ENCODE assay signal across 22 cellular contexts in the genomic region with DNA sequence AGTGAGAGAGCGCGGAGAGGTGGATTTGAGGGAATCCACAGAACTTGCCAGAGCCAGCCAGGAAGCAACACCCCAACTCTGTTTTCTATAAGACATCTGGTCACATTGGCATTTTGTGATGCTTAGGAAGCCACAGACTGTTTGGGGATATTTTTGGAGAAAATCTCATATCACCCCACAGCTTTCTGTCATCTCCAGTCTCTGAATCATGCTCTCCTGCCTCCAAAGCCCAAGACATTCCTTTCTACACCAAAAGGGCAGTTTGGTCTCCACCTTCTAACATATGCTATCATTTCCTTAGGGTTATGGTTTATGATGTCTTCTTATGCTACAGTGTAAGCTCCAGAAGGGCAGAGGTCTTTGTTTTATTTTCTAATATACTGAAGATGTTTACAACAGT. TPM values are rescaled to one million over a fixed set of nuclear protein-coding genes. Genes with fewer than 3 reads are reported as not detected.
DNase-seq lines count a peak whose midpoint lies in the region; ATAC-seq and TF ChIP-seq lines count a peak whose summit lies in the region.
"Had no signal": no experiment of that assay in that cellular context is flagged by ENCODE, and none has a peak within 500 bp of the region (broad histone marks: within the 10 kb centered on the region; RNA-seq: fewer than 3 reads in every experiment).

No MANE protein-coding gene starts in this region.

- peaks cover 16% of the 10 kb centered on the region for H3F3A ChIP-seq in PC-3 (ENCODE audit: low read length, unreplicated experiment)

- intact Hi-C loops in PC-3 (cut with micrococcal nuclease), result no loop called here

- H3K4me1 ChIP-seq in PC-3 (ENCODE audit: insufficient read depth, low read length), result peaks cover 68% of the 10 kb centered on the region

- no peaks in the 10 kb centered on the region for H3K9me3 ChIP-seq in PC-3 (ENCODE audit: low read length)

- CTCF ChIA-PET in PC-3 (lab: Charles Lee), result no interaction called here

- H3K79me2 ChIP-seq in PC-3 (ENCODE audit: low read length), result peaks cover 15% of the 10 kb centered on the region

- H3K36me3 ChIP-seq in PC-3 (ENCODE audit: low read depth, low read length), result no peaks in the 10 kb centered on the region
- H3K36me3 ChIP-seq: WERI-Rb-1 had no signal

- no peak overlapping the region for H2AFZ ChIP-seq in PC-3 (ENCODE audit: low read length)

- H3K27me3 ChIP-seq in PC-3 (ENCODE audit: low read length), result no peaks in the 10 kb centered on the region

- no peaks in the 10 kb centered on the region for H3K9me2 ChIP-seq in PC-3 (replicated peaks; ENCODE audit: low read length)

- H3K4me3 ChIP-seq in PC-3 (ENCODE audit: low read length), result no peak overlapping the region
- no peak overlapping the region for H3K4me3 ChIP-seq in foreskin fibroblast (ENCODE audit: low read depth in 1 of 2, low read length in 2 of 2)

- ATAC-seq in PC-3 (no peak), GM19324 (IDR thresholded peaks at IDR 0.05; ENCODE audit: low FRiP score, unreplicated experiment) (no peak), GM18520 (IDR thresholded peaks at IDR 0.05; ENCODE audit: unreplicated experiment) (no peak)
- ATAC-seq: activated CD8-positive, alpha-beta memory T cell treated with anti-CD3 and anti-CD28 coated beads, Interleukin-2, amount 10 ng/mL, durations not matched to agents 7 days and 5 days; naive thymus-derived CD4-positive, alpha-beta T cell had no signal

- peak overlapping the region; percentile 72 for H3K4me2 ChIP-seq in PC-3 (ENCODE audit: low read length)

- peak overlapping the region; percentile 66; the same call in 1 of the 2 replicates for H3K9ac ChIP-seq in PC-3 (ENCODE audit: low read length)

- TF ChIP-seq CTCF in PC-3 (conservative IDR thresholded peaks at IDR 0.05; ENCODE audit: low read depth, low read length), result no peak
- no peak for TF ChIP-seq CTCF in foreskin fibroblast (IDR thresholded peaks at IDR 0.05; ENCODE audit: low read depth, low read length)

- peak overlapping the region; percentile 95 for H3K27ac ChIP-seq in PC-3 (ENCODE audit: low read length)
- H3K27ac ChIP-seq: C4-2B, WERI-Rb-1 had no signal

- POLR2A ChIA-PET in PC-3 (lab: Charles Lee; ENCODE audit: unreplicated experiment), result no interaction called here

- H4K20me1 ChIP-seq in PC-3 (ENCODE audit: low read length), result no peaks in the 10 kb centered on the region

- DNase-seq in AG08395 (ENCODE audit: low spot score), result peak; percentile 52
- DNase-seq in EL, result peak; percentile 60
- DNase-seq in PC-3, result no peak
- peak; percentile 61 to 78 for DNase-seq in foreskin fibroblast
- DNase-seq in HPDE6-E6E7 (ENCODE audit: extremely low spot score), result no peak
- no peak for DNase-seq in ecto neural progenitor cell (ENCODE audit: low spot score)
- DNase-seq: activated CD4-positive, alpha-beta T cell treated with anti-CD3 and anti-CD28 coated beads, Interleukin-2, amount 10 ng/mL, durations not matched to agents 7 days and 5 days; activated CD8-positive, alpha-beta memory T cell treated with anti-CD3 and anti-CD28 coated beads, Interleukin-2, amount 10 ng/mL, durations not matched to agents 7 days and 5 days; activated naive CD4-positive, alpha-beta T cell treated with anti-CD3 and anti-CD28 coated beads for 36 hours; amniotic stem cell; naive thymus-derived CD4-positive, alpha-beta T cell; NCI-H1092; NCI-H2029; NCI-H226; nucleus accumbens; stimulated activated CD4-positive, alpha-beta T cell treated with anti-CD3 and anti-CD28 coated beads, Interleukin-1b, Interleukin-23, amount 100 ng/mL, for 48 hours; substantia nigra; T-helper 9 cell; WERI-Rb-1 had no signal

- BruUV-seq in PC-3 (replicated peaks; lab: Mats Ljungman, UMichigan), result no TSS peak

RNA-seq across cellular contexts. Expression of gene BCL10, which starts 14.4 kb away (rescaled TPM):
- total RNA-seq in PC-3 (2014; rRNA removed), result 28.1 and 29.9 TPM in 2 replicates

RNA-seq across cellular contexts. Expression of gene C1orf52, which starts 31.4 kb away (rescaled TPM):
- 59.9 and 61.0 TPM in 2 replicates for total RNA-seq in PC-3 (2014; rRNA removed)

Comparison
In these comparisons a context has a peak if more than half of its experiments do, and no peak if none do; other contexts are left out.
1. DNase-seq: peak in AG08395 (single experiment), EL (single experiment) and foreskin fibroblast (2 of 2); none in PC-3 (single experiment), HPDE6-E6E7 (single experiment) and ecto neural progenitor cell (single experiment).